ENCODE assay signal across 20 cellular contexts in the genomic region with DNA sequence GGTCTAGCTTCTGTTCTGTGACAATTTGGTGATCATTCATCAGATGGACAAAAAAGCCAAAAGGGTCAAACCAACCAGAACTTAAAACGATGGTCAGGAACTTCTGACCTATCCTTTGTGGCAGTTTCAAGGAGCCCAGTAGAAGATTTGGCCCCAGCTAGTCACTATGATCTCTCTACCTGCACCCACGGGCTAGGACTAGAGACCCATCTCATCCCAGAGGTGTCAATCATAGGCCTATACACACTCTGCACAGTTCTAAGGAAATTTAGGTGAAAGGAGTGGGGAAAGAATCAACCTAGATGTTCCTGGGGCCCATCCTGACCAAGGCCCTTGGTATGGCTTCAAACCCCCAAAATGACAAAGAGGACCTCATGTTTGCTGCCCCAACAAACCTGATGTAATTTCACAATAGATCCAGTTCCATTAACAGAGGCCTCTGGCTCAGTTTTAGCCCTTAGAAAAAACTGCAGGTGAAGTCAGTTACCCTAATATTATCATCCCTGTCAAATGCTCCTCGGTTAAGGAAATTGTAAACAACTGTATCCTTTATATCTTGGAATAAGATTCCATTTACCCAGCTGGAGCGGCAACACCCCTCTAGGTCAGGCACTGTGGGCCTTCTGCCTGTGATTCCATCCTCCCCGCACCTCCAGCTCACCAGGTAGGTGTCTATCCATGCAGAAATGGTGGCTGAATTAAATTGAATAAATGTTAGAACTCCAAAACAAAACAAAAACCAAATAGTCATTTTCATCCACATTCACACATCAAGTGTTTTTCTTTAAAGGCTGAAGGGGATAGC.
DNase-seq lines count a peak whose midpoint lies in the region; ATAC-seq, FAIRE-seq and TF ChIP-seq lines count a peak whose summit lies in the region.
"Had no signal": no experiment of that assay in that cellular context is flagged by ENCODE, and none has a peak within 500 bp of the region (broad histone marks: within the 10 kb centered on the region; RNA-seq: fewer than 3 reads in every experiment).

No MANE protein-coding gene starts in this region.

- H3K79me2 ChIP-seq in HepG2 (ENCODE audit: insufficient read depth, low read length) (no peaks in the 10 kb centered on the region), parathyroid adenoma (no peaks in the 10 kb centered on the region)

- BruUV-seq in HepG2 (replicated peaks; lab: Mats Ljungman, UMichigan), result TSS peak; percentile 81

- H2AFZ ChIP-seq in HepG2 (ENCODE audit: low read length) (no peak overlapping the region), parathyroid adenoma (peak overlapping the region; percentile 78)

- DNase-seq in GM19239 (ENCODE audit: insufficient read length, low spot score) (no peak), body of pancreas (peak in 1 of 4 donors; percentile 9), HepG2 (ENCODE audit: low spot score) (no peak), NCI-H1436 (lab: John Stamatoyannopoulos, UW) (no peak), thyroid gland (no peak), NCI-H1930 (lab: John Stamatoyannopoulos, UW) (no peak)
- DNase-seq: CD4-positive, alpha-beta memory T cell; DMS53; EL; NCI-H1105 treated with DMSO at 0.1 percent for 48 hours; NCI-H1694 treated with DMSO at 0.1 percent for 48 hours; NCI-H2107; NCI-H524; NCI-H82 had no signal

- TF ChIP-seq CTCF in body of pancreas (IDR thresholded peaks at IDR 0.05) (no peak), HepG2 (CRISPR knock-in tag; IDR thresholded peaks at IDR 0.05) (no peak), parathyroid adenoma (IDR thresholded peaks at IDR 0.05) (no peak), thyroid gland (IDR thresholded peaks at IDR 0.05) (no peak)

- H3K27ac ChIP-seq in body of pancreas (peak overlapping the region in 3 of 4 donors; percentile 39 to 63 (median 55)), HepG2 (ENCODE audit: extremely low read length, insufficient read depth, low read length) (peak overlapping the region; percentile 72), parathyroid adenoma (peak overlapping the region; percentile 51), thyroid gland (no peak overlapping the region)
- H3K27ac ChIP-seq: A549, HL-60, SJSA1 had no signal

- H3K36me3 ChIP-seq in body of pancreas (replicated peaks in 1 of 2; ENCODE audit: insufficient read depth in 1 of 2, low read depth in 2 of 2) (no peaks in the 10 kb centered on the region), HepG2 (replicated peaks in 1 of 2; ENCODE audit: control insufficient read depth in 1 of 2, insufficient read depth in 2 of 2, low read length in 2 of 2) (no peaks in the 10 kb centered on the region), parathyroid adenoma (ENCODE audit: control insufficient read depth, insufficient read depth, low read length) (no peaks in the 10 kb centered on the region), thyroid gland (no peaks in the 10 kb centered on the region)
- H3K36me3 ChIP-seq: SJSA1 had no signal

- no peaks in the 10 kb centered on the region for H3K27me3 ChIP-seq in body of pancreas
- H3K27me3 ChIP-seq in HepG2 (ENCODE audit: control insufficient read depth in 1 of 2, insufficient read depth in 2 of 2, low read length in 2 of 2), result no peaks in the 10 kb centered on the region
- no peaks in the 10 kb centered on the region for H3K27me3 ChIP-seq in parathyroid adenoma (ENCODE audit: control insufficient read depth, insufficient read depth, low read length)
- H3K27me3 ChIP-seq in thyroid gland, result no peaks in the 10 kb centered on the region
- H3K27me3 ChIP-seq: SJSA1 had no signal

- H3K9ac ChIP-seq in HepG2 (ENCODE audit: insufficient read depth, low read depth, low read length) (peak overlapping the region; percentile 66), parathyroid adenoma (no peak overlapping the region)

- H3K9me3 ChIP-seq in body of pancreas, result no peaks in the 10 kb centered on the region
- no peaks in the 10 kb centered on the region for H3K9me3 ChIP-seq in HepG2 (ENCODE audit: low read length)
- no peaks in the 10 kb centered on the region for H3K9me3 ChIP-seq in parathyroid adenoma (ENCODE audit: control insufficient read depth, low read length)
- H3K9me3 ChIP-seq in thyroid gland, result no peaks in the 10 kb centered on the region
- H3K9me3 ChIP-seq: A549, SJSA1 had no signal

- H4K20me1 ChIP-seq in HepG2 (ENCODE audit: insufficient read depth, low read length), result no peaks in the 10 kb centered on the region

- TF ChIP-seq EP300 in HepG2 (IDR thresholded peaks at IDR 0.05; ENCODE audit: low read depth in 2 of 2, low read length in 2 of 2), result no peak
- no peak for TF ChIP-seq EP300 in HepG2 (CRISPR knock-in tag; IDR thresholded peaks at IDR 0.05; ENCODE audit: borderline replicate concordance)

- POLR2A ChIA-PET in HepG2 (lab: Yijun Ruan, JAX), result interaction anchor here (0.8 to 6.3 kb wide), 4 partner anchors 79 to 139 kb away, joined by 3 to 62 read pairs (median 4); a partner anchor contains a TSS

- FAIRE-seq in GM19239 (lab: Jason Lieb, UNC) (peak; percentile 57), HepG2 (lab: Jason Lieb, UNC) (peak; percentile 46)
- FAIRE-seq: A549, GM12891, HTR-8/SVneo had no signal

- ATAC-seq in body of pancreas, result peak; percentile 47
- peak; percentile 50 for ATAC-seq in HepG2
- ATAC-seq: A549 had no signal

- H3K4me2 ChIP-seq in HepG2 (ENCODE audit: low read depth, low read length), result peak overlapping the region; percentile 82
- peak overlapping the region; percentile 37 for H3K4me2 ChIP-seq in parathyroid adenoma (ENCODE audit: low read length)
- H3K4me2 ChIP-seq: A549 had no signal

- TF ChIP-seq POLR2A in body of pancreas (IDR thresholded peaks at IDR 0.05) (no peak), HepG2 (IDR thresholded peaks at IDR 0.05; ENCODE audit: insufficient read depth in 1 of 2, low read depth in 2 of 2, low read length in 2 of 2) (peak in 1 of 2 experiments; percentile 28; a peak in 1 of 4 replicates), thyroid gland (IDR thresholded peaks at IDR 0.05) (no peak)

- H3K4me3 ChIP-seq in body of pancreas (no peak overlapping the region), HepG2 (replicated peaks in 1 of 3; ENCODE audit: insufficient read depth in 1 of 3, low read depth in 2 of 3, low read length in 3 of 3) (peak overlapping the region; percentile 43 to 50 (median 47)), parathyroid adenoma (ENCODE audit: low read depth, low read length) (no peak overlapping the region), thyroid gland (replicated peaks in 1 of 3) (no peak overlapping the region)
- H3K4me3 ChIP-seq: A549, SJSA1 had no signal

- TF ChIP-seq RAD21 in HepG2 (CRISPR knock-in tag; IDR thresholded peaks at IDR 0.05), result no peak

- intact Hi-C loops in body of pancreas (cut with DNase I) (no loop called here), HepG2 (cut with micrococcal nuclease; ENCODE audit: unreplicated experiment) (loop anchor here (5.0 kb wide), 1 partner anchor 80 kb away; no protein-coding TSS in a partner anchor), thyroid gland (cut with DNase I) (no loop called here)

- WGBS in body of pancreas, 2 donors, result 30 to 35% methylated on average over 5 of the region's 5 CpGs
- WGBS in HepG2 (ENCODE audit: low lambda C conversion rate), result 2% methylated on average over 4 of the region's 5 CpGs
- 82 to 88% methylated on average over 5 of the region's 5 CpGs for WGBS in thyroid gland, 2 donors

- peaks cover 43% of the 10 kb centered on the region for H3K4me1 ChIP-seq in body of pancreas
- H3K4me1 ChIP-seq in HepG2 (ENCODE audit: insufficient read depth, low read length), result peaks cover 78% of the 10 kb centered on the region
- H3K4me1 ChIP-seq in parathyroid adenoma, result peaks cover 30% of the 10 kb centered on the region
- H3K4me1 ChIP-seq in thyroid gland, result no peaks in the 10 kb centered on the region
- H3K4me1 ChIP-seq: SJSA1 had no signal

- CTCF ChIA-PET in HepG2 (lab: Yijun Ruan, JAX; ENCODE audit: low intra/inter-chr PET ratio, low total read pairs), result no interaction called here

- in situ Hi-C loops in HepG2 (cut with HindIII; ENCODE audit: extremely low pct_ligation_motif_present, low pct_unique_long_range_greater_than_20kb), result loop anchor here (5.0 kb wide), 2 partner anchors 35 to 135 kb away; no protein-coding TSS in a partner anchor

TF ChIP-seq in HepG2, 621 proteins besides CTCF, POLR2A, EP300 and RAD21 (continues in another document):
- TF ChIP-seq MAFF (IDR thresholded peaks at IDR 0.05; ENCODE audit: low read depth, low read length) (no peak), ZNF468 (CRISPR knock-in tag; IDR thresholded peaks at IDR 0.05) (no peak), ARID2 (CRISPR knock-in tag; IDR thresholded peaks at IDR 0.05; ENCODE audit: borderline replicate concordance) (no peak), HDAC2 (CRISPR knock-in tag; IDR thresholded peaks at IDR 0.05) (no peak), SAFB2 (CRISPR knock-in tag; IDR thresholded peaks at IDR 0.05; ENCODE audit: borderline replicate concordance, low read depth) (peak; percentile 51; the same call in 1 of the 2 replicates), MEIS2 (CRISPR knock-in tag; IDR thresholded peaks at IDR 0.05) (no peak)
- TF ChIP-seq, protein P1, sequence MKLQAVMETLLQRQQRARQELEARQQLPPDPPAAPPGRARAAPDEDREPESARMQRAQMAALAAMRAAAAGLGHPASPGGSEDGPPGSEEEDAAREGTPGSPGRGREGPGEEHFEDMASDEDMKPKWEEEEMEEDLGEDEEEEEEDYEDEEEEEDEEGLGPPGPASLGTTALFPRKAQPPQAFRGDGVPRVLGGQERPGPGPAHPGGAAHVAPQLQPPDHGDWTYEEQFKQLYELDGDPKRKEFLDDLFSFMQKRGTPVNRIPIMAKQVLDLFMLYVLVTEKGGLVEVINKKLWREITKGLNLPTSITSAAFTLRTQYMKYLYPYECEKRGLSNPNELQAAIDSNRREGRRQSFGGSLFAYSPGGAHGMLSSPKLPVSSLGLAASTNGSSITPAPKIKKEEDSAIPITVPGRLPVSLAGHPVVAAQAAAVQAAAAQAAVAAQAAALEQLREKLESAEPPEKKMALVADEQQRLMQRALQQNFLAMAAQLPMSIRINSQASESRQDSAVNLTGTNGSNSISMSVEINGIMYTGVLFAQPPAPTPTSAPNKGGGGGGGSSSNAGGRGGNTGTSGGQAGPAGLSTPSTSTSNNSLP (IDR thresholded peaks at IDR 0.05; ENCODE audit: low read depth, low read length), result no peak
- TF ChIP-seq, protein P2, sequence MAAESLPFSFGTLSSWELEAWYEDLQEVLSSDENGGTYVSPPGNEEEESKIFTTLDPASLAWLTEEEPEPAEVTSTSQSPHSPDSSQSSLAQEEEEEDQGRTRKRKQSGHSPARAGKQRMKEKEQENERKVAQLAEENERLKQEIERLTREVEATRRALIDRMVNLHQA (CRISPR knock-in tag; IDR thresholded peaks at IDR 0.05), result 0 out of 2 replicates have a peak, but pooled peaks have one; percentile 19

Comparison
In these comparisons a context has a peak if more than half of its experiments do, and no peak if none do; other contexts are left out.
1. H3K27ac ChIP-seq: peak in body of pancreas (3 of 4), HepG2 (single experiment) and parathyroid adenoma (single experiment); none in thyroid gland (0 of 3).
2. H3K4me3 ChIP-seq: peak in HepG2 (3 of 3); none in body of pancreas (0 of 2), parathyroid adenoma (single experiment) and thyroid gland (0 of 3).